8 cellular contexts compared by ENCODE assay signal in genomic region chr11:65911682-65912568, GRCh38. TPM values are rescaled to one million over a fixed set of nuclear protein-coding genes. Genes with fewer than 3 reads are reported as not detected.
DNase-seq lines count a peak whose midpoint lies in the region; ATAC-seq, FAIRE-seq and TF ChIP-seq lines count a peak whose summit lies in the region.

No MANE protein-coding gene starts in this region.

- ATAC-seq in left colon (peak; percentile 43), GM19455 (IDR thresholded peaks at IDR 0.05; ENCODE audit: unreplicated experiment) (no peak), GM18867 (IDR thresholded peaks at IDR 0.05; ENCODE audit: unreplicated experiment) (no peak), GM21529 (IDR thresholded peaks at IDR 0.05; ENCODE audit: unreplicated experiment) (no peak)

- TF ChIP-seq POLR2A in NB4 (IDR thresholded peaks at IDR 0.05; ENCODE audit: extremely low read depth, insufficient read length): no peak

- peak; percentile 59 for TF ChIP-seq CTCF in NB4 (IDR thresholded peaks at IDR 0.05; ENCODE audit: low read depth, low read length)

- intact Hi-C loops in left colon (cut with DNase I, micrococcal nuclease): no loop called here

- DNase-seq in NB4 (ENCODE audit: low read depth): peak; percentile 77
- peak; percentile 73 for DNase-seq in astrocyte of the hippocampus (ENCODE audit: low read depth, low spot score)
- DNase-seq in left colon: no peak
- no peak for DNase-seq in activated CD4-positive, alpha-beta T cell treated with anti-CD3 and anti-CD28 coated beads for 1 hour

- H3K4me3 ChIP-seq in NB4 (ENCODE audit: low read depth, low read length): no peak overlapping the region

- peak; percentile 66 for FAIRE-seq in G401.6 (lab: Jason Lieb, UNC)

RNA-seq across cellular contexts. Expression of gene C11orf68, which starts 6.9 kb away (rescaled TPM):
- 10 to 100 TPM; 18.6 to 29.3 TPM for total RNA-seq in left colon

RNA-seq across cellular contexts. Expression of gene DRAP1, which starts 7.3 kb away (rescaled TPM):
- 10 to 100 TPM; 47.3 to 53.4 TPM for total RNA-seq in left colon

RNA-seq across cellular contexts. Expression of gene FOSL1, which starts 11.7 kb away (rescaled TPM):
- total RNA-seq in left colon: 1 to 10 TPM; 1.1 to 1.8 TPM

RNA-seq across cellular contexts. Expression of gene CCDC85B, which starts 21.5 kb away (rescaled TPM):
- 1 to 10 TPM; 7.1 to 8.6 TPM for total RNA-seq in left colon

RNA-seq across cellular contexts. Expression of gene FIBP, which starts 23.7 kb away (rescaled TPM):
- total RNA-seq in left colon: 10 to 100 TPM; 47.7 to 49.6 TPM

Comparison
In these comparisons a context has a peak if more than half of its experiments do, and no peak if none do; other contexts are left out.
1. DNase-seq: peak in NB4 (single experiment) and astrocyte of the hippocampus (single experiment); none in left colon (0 of 2) and activated CD4-positive, alpha-beta T cell treated with anti-CD3 and anti-CD28 coated beads for 1 hour (single experiment).